Comparison of ENCODE assay signal across 1 cellular context in genomic region chr21:42659416-42660117, GRCh38.
TF ChIP-seq lines count a peak whose summit lies in the region.

No MANE protein-coding gene starts in this region.

TF ChIP-seq in H1, 55 proteins besides CTCF, POLR2A, EP300 and RAD21 (continued from another document):
- TF ChIP-seq ATF3 (IDR thresholded peaks at IDR 0.05; ENCODE audit: insufficient read depth, low read depth, low read length) = no peak
- no peak for TF ChIP-seq SIN3A (conservative IDR thresholded peaks at IDR 0.05 in 1 of 2, IDR thresholded peaks at IDR 0.05 in 1 of 2; ENCODE audit: low read depth in 1 of 2, low read length in 2 of 2)
- no peak for TF ChIP-seq EZH2 (IDR thresholded peaks at IDR 0.05; ENCODE audit: low read depth, low read length, severe bottlenecking)
- TF ChIP-seq SP2 (IDR thresholded peaks at IDR 0.05; ENCODE audit: low read length) = no peak
- TF ChIP-seq SUZ12 (IDR thresholded peaks at IDR 0.05; ENCODE audit: low read length) = no peak
- TF ChIP-seq TAF1 (IDR thresholded peaks at IDR 0.05; ENCODE audit: low read depth, low read length) = no peak
- TF ChIP-seq CREB1 (IDR thresholded peaks at IDR 0.05) = no peak
- no peak for TF ChIP-seq SRF (IDR thresholded peaks at IDR 0.05; ENCODE audit: low read depth, low read length)
- TF ChIP-seq RBBP5 (IDR thresholded peaks at IDR 0.05; ENCODE audit: borderline replicate concordance, low read depth, low read length) = no peak
- TF ChIP-seq, protein P1, sequence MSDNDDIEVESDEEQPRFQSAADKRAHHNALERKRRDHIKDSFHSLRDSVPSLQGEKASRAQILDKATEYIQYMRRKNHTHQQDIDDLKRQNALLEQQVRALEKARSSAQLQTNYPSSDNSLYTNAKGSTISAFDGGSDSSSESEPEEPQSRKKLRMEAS (IDR thresholded peaks at IDR 0.05) = no peak
- TF ChIP-seq RXRA (IDR thresholded peaks at IDR 0.05; ENCODE audit: insufficient read depth, low read depth, low read length) = no peak
- TF ChIP-seq BCL11A (IDR thresholded peaks at IDR 0.05; ENCODE audit: low read depth in 2 of 2, low read length in 2 of 2) = no peak
